17 cellular contexts compared by ENCODE assay signal in genomic region chr13:28622286-28622685, GRCh38. TPM values are rescaled to one million over a fixed set of nuclear protein-coding genes. Genes with fewer than 3 reads are reported as not detected.
DNase-seq lines count a peak whose midpoint lies in the region; ATAC-seq, FAIRE-seq and TF ChIP-seq lines count a peak whose summit lies in the region.
"Had no signal": no experiment of that assay in that cellular context is flagged by ENCODE, and none has a peak within 500 bp of the region (broad histone marks: within the 10 kb centered on the region; RNA-seq: fewer than 3 reads in every experiment).

No MANE protein-coding gene starts in this region.

- TF ChIP-seq POLR2A in GM12892 (IDR thresholded peaks at IDR 0.05; ENCODE audit: low read depth, low read length), result no peak

- no peaks in the 10 kb centered on the region for H3K4me1 ChIP-seq in left ventricle myocardium inferior

- peak overlapping the region; percentile 44 for H3K27ac ChIP-seq in left ventricle myocardium inferior (replicated peaks)
- H3K27ac ChIP-seq: KMS-11 had no signal

- POLR2A ChIA-PET in HEK293T (lab: Yijun Ruan, JAX), result no interaction called here

- intact Hi-C loops in left ventricle myocardium inferior (cut with micrococcal nuclease), result no loop called here
- intact Hi-C loops in posterior vena cava (cut with DNase I), result no loop called here

- ATAC-seq in GM18907 (IDR thresholded peaks at IDR 0.05; ENCODE audit: unreplicated experiment), result no peak
- ATAC-seq: T-helper 17 cell, WTC11 had no signal

- TF ChIP-seq CTCF in left ventricle myocardium inferior (IDR thresholded peaks at IDR 0.05; ENCODE audit: borderline replicate concordance), result no peak

- no peaks in the 10 kb centered on the region for H3K36me3 ChIP-seq in left ventricle myocardium inferior
- H3K36me3 ChIP-seq: tibial nerve had no signal

- CTCF ChIA-PET in HEK293T (lab: Yijun Ruan, JAX), result no interaction called here

- no peaks in the 10 kb centered on the region for H3K27me3 ChIP-seq in left ventricle myocardium inferior (ENCODE audit: low read depth)
- H3K27me3 ChIP-seq: tibial nerve had no signal

- DNase-seq in AML-193 (lab: John Stamatoyannopoulos, UW) (peak; percentile 93 to 94), SIG-M5 treated with dmso at 0.1 percent for 504 hours (lab: John Stamatoyannopoulos, UW; ENCODE audit: unreplicated experiment) (peak; percentile 85), left ventricle myocardium inferior (peak; percentile 38), posterior vena cava (ENCODE audit: low spot score) (peak; percentile 84), DMS53 treated with DMSO at 0.1 percent for 48 hours (lab: John Stamatoyannopoulos, UW; ENCODE audit: unreplicated experiment) (no peak), HEK293T (ENCODE audit: extremely low spot score) (no peak), GM12892 (ENCODE audit: insufficient read length) (no peak)
- DNase-seq: activated gamma-delta T cell, DND-41, NCI-H1417 treated with DMSO at 0.1 percent for 48 hours, NCI-H2227 treated with DMSO at 0.1 percent for 48 hours, T-helper 17 cell had no signal

- H3K4me3 ChIP-seq in left ventricle myocardium inferior, result no peak overlapping the region
- H3K4me3 ChIP-seq: skin epidermis, tibial nerve had no signal

- H3K9me3 ChIP-seq in left ventricle myocardium inferior (replicated peaks), result no peaks in the 10 kb centered on the region
- H3K9me3 ChIP-seq: tibial nerve had no signal

- no peak for FAIRE-seq in GM12892 (lab: Jason Lieb, UNC)

TF ChIP-seq in HEK293T, 16 proteins besides CTCF, POLR2A, EP300 and RAD21:
- TF ChIP-seq SUZ12 (IDR thresholded peaks at IDR 0.05) (no peak), ELF4 (IDR thresholded peaks at IDR 0.05) (no peak), PKNOX1 (IDR thresholded peaks at IDR 0.05) (no peak), NFRKB (IDR thresholded peaks at IDR 0.05) (no peak), ZNF384 (IDR thresholded peaks at IDR 0.05) (no peak), ARNT (IDR thresholded peaks at IDR 0.05) (no peak), SP1 (IDR thresholded peaks at IDR 0.05) (no peak), TARDBP (IDR thresholded peaks at IDR 0.05) (no peak), FOXK2 (IDR thresholded peaks at IDR 0.05) (no peak), LEF1 (IDR thresholded peaks at IDR 0.05; ENCODE audit: borderline replicate concordance) (no peak), L3MBTL2 (conservative IDR thresholded peaks at IDR 0.05) (no peak), FOXM1 (IDR thresholded peaks at IDR 0.05; ENCODE audit: borderline replicate concordance) (no peak), CTBP1 (IDR thresholded peaks at IDR 0.05; ENCODE audit: borderline replicate concordance) (no peak), FOXA1 (IDR thresholded peaks at IDR 0.05) (no peak), HDGF (IDR thresholded peaks at IDR 0.05; ENCODE audit: borderline replicate concordance) (no peak), BHLHE40 (IDR thresholded peaks at IDR 0.05; ENCODE audit: borderline replicate concordance) (no peak)

RNA-seq across cellular contexts. Expression of gene POMP, which starts 36.6 kb away (rescaled TPM):
- total RNA-seq in left ventricle myocardium inferior (101 TPM), posterior vena cava (10 to 100 TPM; 58.9 to 65.9 TPM)
- 173 TPM for polyA plus RNA-seq in GM12892 (2012; ENCODE audit: missing spikeins)

Comparison
In these comparisons a context has a peak if more than half of its experiments do, and no peak if none do; other contexts are left out.
1. DNase-seq: peak in AML-193 (2 of 2), SIG-M5 treated with dmso at 0.1 percent for 504 hours (single experiment), left ventricle myocardium inferior (single experiment) and posterior vena cava (single experiment); none in DMS53 treated with DMSO at 0.1 percent for 48 hours (single experiment), HEK293T (single experiment) and GM12892 (single experiment).